27 cellular contexts compared by ENCODE assay signal in the genomic region with DNA sequence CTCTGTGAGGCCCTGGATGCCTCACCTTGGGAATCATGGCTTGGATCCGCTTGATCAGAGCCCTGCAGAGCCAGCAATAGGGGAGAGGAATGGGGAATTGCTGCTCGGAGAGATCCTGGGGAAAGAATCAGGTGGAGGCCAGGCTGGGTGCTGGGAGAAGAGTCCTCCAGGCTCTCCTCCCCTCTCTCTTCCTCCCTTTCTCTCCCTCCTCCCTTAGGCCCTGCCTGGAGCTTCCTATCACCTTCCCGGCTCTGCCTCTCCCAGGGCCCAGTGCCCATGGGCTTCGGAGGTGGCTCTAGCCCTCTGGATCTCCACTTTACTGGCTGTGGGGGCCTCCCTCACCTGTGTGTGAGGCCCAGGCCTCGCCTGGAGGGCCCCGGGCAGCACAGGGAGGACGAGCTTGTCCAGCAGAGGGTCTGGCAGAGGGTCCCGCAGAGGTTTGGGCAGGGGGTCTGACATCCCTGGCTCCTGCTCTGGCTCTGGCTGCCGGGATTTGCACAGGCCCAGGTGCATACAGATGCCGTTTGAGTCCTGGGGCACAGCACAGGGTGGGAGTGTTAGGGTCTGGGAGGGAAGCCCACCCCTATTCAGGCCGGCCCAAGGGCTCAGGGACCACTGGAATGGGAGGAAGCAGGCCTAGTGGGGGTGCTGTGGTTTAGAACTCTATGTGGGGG. TPM values are rescaled to one million over a fixed set of nuclear protein-coding genes. Genes with fewer than 3 reads are reported as not detected.
DNase-seq lines count a peak whose midpoint lies in the region; ATAC-seq, FAIRE-seq and TF ChIP-seq lines count a peak whose summit lies in the region.
"Had no signal": no experiment of that assay in that cellular context is flagged by ENCODE, and none has a peak within 500 bp of the region (broad histone marks: within the 10 kb centered on the region; RNA-seq: fewer than 3 reads in every experiment).

No MANE protein-coding gene starts in this region.

- no peak overlapping the region for H3K56ac ChIP-seq in H1 (replicated peaks; ENCODE audit: insufficient read length, low read depth, low read length)

- peaks cover 3 to 6% of the 10 kb centered on the region in 2 experiments for H4K20me1 ChIP-seq in H1 (replicated peaks in 1 of 2; ENCODE audit: control insufficient read depth in 1 of 2, insufficient read depth in 2 of 2, low read length in 2 of 2)

- H3K9me3 ChIP-seq in H1 (ENCODE audit: insufficient read depth in 2 of 2, low read depth in 1 of 2, low read length in 1 of 2), result no peaks in the 10 kb centered on the region
- H3K9me3 ChIP-seq in sigmoid colon, result no peaks in the 10 kb centered on the region
- H3K9me3 ChIP-seq: BLaER1 treated with 17β-estradiol and CSF1 and Interleukin-3, amounts not matched to agents 10 nM and 100 nM; Caco-2; Peyer's patch had no signal

- no peak overlapping the region for H2AK5ac ChIP-seq in H1 (ENCODE audit: low read depth, low read length)

- no peak overlapping the region for H4K5ac ChIP-seq in H1 (ENCODE audit: insufficient read length, low read depth, low read length)

- no peak for TF ChIP-seq RAD21 in H1 (IDR thresholded peaks at IDR 0.05 in 1 of 2, conservative IDR thresholded peaks at IDR 0.05 in 1 of 2; ENCODE audit: low read depth in 2 of 2, low read length in 2 of 2)

- no peaks in the 10 kb centered on the region; a peak in 1 of 8 replicates for H3K36me3 ChIP-seq in H1 (ENCODE audit: control insufficient read depth in 2 of 4, insufficient read depth in 4 of 4, low read length in 3 of 4)
- H3K36me3 ChIP-seq in sigmoid colon, result peaks cover 0 to 3% (median 0%) of the 10 kb centered on the region in 4 donors
- H3K36me3 ChIP-seq: Peyer's patch had no signal

- no peak overlapping the region for H4K91ac ChIP-seq in H1 (replicated peaks; ENCODE audit: insufficient read length, low read length)

- H3K27me3 ChIP-seq in H1 (replicated peaks in 1 of 4; ENCODE audit: control insufficient read depth in 3 of 4, extremely low read depth in 1 of 4, insufficient read depth in 3 of 4, low read length in 3 of 4) (no peaks in the 10 kb centered on the region), sigmoid colon (no peaks in the 10 kb centered on the region)
- H3K27me3 ChIP-seq: BLaER1 treated with 17β-estradiol and CSF1 and Interleukin-3, amounts not matched to agents 10 nM and 100 nM; Peyer's patch had no signal

- H2BK15ac ChIP-seq in H1 (ENCODE audit: low read length), result no peak overlapping the region

- H3K4me1 ChIP-seq in H1 (replicated peaks in 1 of 4; ENCODE audit: control insufficient read depth in 3 of 4, insufficient read depth in 4 of 4, low read length in 3 of 4) (peaks cover 0 to 3% (median under 1%) of the 10 kb centered on the region in 4 experiments; a peak in 2 of 7 replicates), sigmoid colon (peaks cover 0 to 3% (median 0%) of the 10 kb centered on the region in 4 donors)
- H3K4me1 ChIP-seq: Caco-2, Peyer's patch had no signal

- peaks cover 4% of the 10 kb centered on the region; the same call in 1 of the 2 replicates for H3K23me2 ChIP-seq in H1 (ENCODE audit: low read depth, low read length)

- no peak overlapping the region for H3K4me3 ChIP-seq in H1 (ENCODE audit: extremely low read depth in 1 of 4, insufficient read depth in 2 of 4, low read depth in 3 of 4, low read length in 4 of 4)
- no peak overlapping the region for H3K4me3 ChIP-seq in sigmoid colon
- H3K4me3 ChIP-seq: BLaER1 treated with 17β-estradiol and CSF1 and Interleukin-3, amounts not matched to agents 10 nM and 100 nM; GM12878; Peyer's patch had no signal

- TF ChIP-seq EP300 in H1 (IDR thresholded peaks at IDR 0.05; ENCODE audit: borderline replicate concordance in 1 of 2, low read depth in 2 of 2, low read length in 2 of 2), result no peak
- TF ChIP-seq EP300 in sigmoid colon (IDR thresholded peaks at IDR 0.05), result no peak

- no peak for ATAC-seq in activated naive CD4-positive, alpha-beta T cell treated with anti-CD3 and anti-CD28 coated beads, Interleukin-2, amount 50 U/mL, for 72 hours
- ATAC-seq in HG03565 (IDR thresholded peaks at IDR 0.05; ENCODE audit: unreplicated experiment), result no peak
- ATAC-seq: GM12878, HCT116 had no signal

- peak overlapping the region; percentile 17 to 68 for H3K27ac Mint-ChIP-seq in activated naive CD4-positive, alpha-beta T cell treated with anti-CD3 and anti-CD28 coated beads, Interleukin-2, amount 50 U/mL, for 72 hours
- H3K27ac Mint-ChIP-seq in activated naive CD4-positive, alpha-beta T cell treated with anti-CD3 and anti-CD28 coated beads for 36 hours, result no peak overlapping the region
- H3K27ac Mint-ChIP-seq in immature natural killer cell, result no peak overlapping the region
- H3K27ac Mint-ChIP-seq in activated T-helper 2 cell treated with anti-CD3 and anti-CD28 coated beads, Interferon-gamma antibody, Interleukin-2, Interleukin-4, amounts not matched to agents 10 μg/mL and 5 μg/mL and 100 μg/mL, durations not matched to agents 14 hours and 24 hours and 36 hours, result no peak overlapping the region
- H3K27ac Mint-ChIP-seq: CD4-positive, alpha-beta memory T cell had no signal

- no peak overlapping the region for H2BK12ac ChIP-seq in H1 (ENCODE audit: low read depth, low read length)

- TF ChIP-seq CTCF in H1 (IDR thresholded peaks at IDR 0.05; ENCODE audit: control extremely low read depth in 1 of 3, insufficient read depth in 1 of 3, low read depth in 1 of 3, low read length in 3 of 3) (no peak), sigmoid colon (IDR thresholded peaks at IDR 0.05) (no peak)

- DNase-seq in activated naive CD4-positive, alpha-beta T cell treated with anti-CD3 and anti-CD28 coated beads, Interleukin-2, amount 50 U/mL, for 72 hours (ENCODE audit: low spot score in 2 of 2), result no peak
- DNase-seq in activated naive CD4-positive, alpha-beta T cell treated with anti-CD3 and anti-CD28 coated beads for 36 hours, result no peak
- DNase-seq in H1 (ENCODE audit: low read depth in 1 of 2, low spot score in 2 of 2), result no peak
- DNase-seq in mesenteric fat pad (ENCODE audit: low spot score), result peak; percentile 75
- peak; percentile 42 for DNase-seq in sigmoid colon
- DNase-seq in immature natural killer cell, result no peak
- no peak for DNase-seq in activated T-helper 2 cell treated with anti-CD3 and anti-CD28 coated beads, Interferon-gamma antibody, Interleukin-2, Interleukin-4, amounts not matched to agents 10 μg/mL and 5 μg/mL and 100 μg/mL, durations not matched to agents 14 hours and 24 hours and 36 hours (ENCODE audit: low spot score)
- DNase-seq: ACHN; CD4-positive, alpha-beta memory T cell; DMS 273 treated with DMSO at 0.1 percent for 48 hours; DND-41; Karpas-422; MV-4-11; NCI-H1694; NCI-H2081; NCI-H2171; NCI-H345; NCI-H524; NCI-H82 had no signal

- H3K4me1 Mint-ChIP-seq in activated naive CD4-positive, alpha-beta T cell treated with anti-CD3 and anti-CD28 coated beads for 36 hours (ENCODE audit: low read depth), result no peaks in the 10 kb centered on the region
- no peaks in the 10 kb centered on the region for H3K4me1 Mint-ChIP-seq in immature natural killer cell
- H3K4me1 Mint-ChIP-seq in activated T-helper 2 cell treated with anti-CD3 and anti-CD28 coated beads, Interferon-gamma antibody, Interleukin-2, Interleukin-4, amounts not matched to agents 10 μg/mL and 5 μg/mL and 100 μg/mL, durations not matched to agents 14 hours and 24 hours and 36 hours (ENCODE audit: low read depth), result no peaks in the 10 kb centered on the region
- H3K4me1 Mint-ChIP-seq: CD4-positive, alpha-beta memory T cell had no signal

- H3K23ac ChIP-seq in H1 (ENCODE audit: insufficient read length), result no peak overlapping the region

- H3K27me3 Mint-ChIP-seq in activated naive CD4-positive, alpha-beta T cell treated with anti-CD3 and anti-CD28 coated beads for 36 hours (ENCODE audit: low read depth), result no peaks in the 10 kb centered on the region
- peaks cover 0 to 5% (median 1%) of the 10 kb centered on the region in 3 donors for H3K27me3 Mint-ChIP-seq in immature natural killer cell (ENCODE audit: low read depth in 3 of 3)
- peaks cover 3% of the 10 kb centered on the region for H3K27me3 Mint-ChIP-seq in activated T-helper 2 cell treated with anti-CD3 and anti-CD28 coated beads, Interferon-gamma antibody, Interleukin-2, Interleukin-4, amounts not matched to agents 10 μg/mL and 5 μg/mL and 100 μg/mL, durations not matched to agents 14 hours and 24 hours and 36 hours (ENCODE audit: low read depth)
- H3K27me3 Mint-ChIP-seq: CD4-positive, alpha-beta memory T cell had no signal

- no peak overlapping the region; the same call in 1 of the 2 replicates for H2BK5ac ChIP-seq in H1 (ENCODE audit: low read depth, low read length)

- H2BK120ac ChIP-seq in H1 (replicated peaks; ENCODE audit: low read depth, low read length), result no peak overlapping the region

- no peak overlapping the region for H2AFZ ChIP-seq in H1 (ENCODE audit: low read length)

- no peak overlapping the region for H3K14ac ChIP-seq in H1 (ENCODE audit: insufficient read length)

- POLR2A ChIA-PET in H1 (lab: Charles Lee; ENCODE audit: partially characterized antibody), result interaction anchor here (2.0 to 2.2 kb wide), 2 partner anchors 8 to 12 kb away, joined by 5 to 8 read pairs; no protein-coding TSS in a partner anchor

- CTCF ChIA-PET in activated naive CD4-positive, alpha-beta T cell treated with anti-CD3 and anti-CD28 coated beads for 36 hours (lab: Charles Lee), result interaction anchor here (0.8 to 1.0 kb wide), 2 partner anchors 44 to 246 kb away, joined by 3 read pairs; no protein-coding TSS in a partner anchor
- CTCF ChIA-PET in H1 (lab: Charles Lee; ENCODE audit: partially characterized antibody), result interaction anchor here (0.7 to 2.5 kb wide), 8 partner anchors 11 to 62 kb away, joined by 3 to 13 read pairs (median 4); no protein-coding TSS in a partner anchor

- H3K79me1 ChIP-seq in H1 (ENCODE audit: low read depth, low read length), result no peaks in the 10 kb centered on the region; the same call in 1 of the 2 replicates

- H3K4ac ChIP-seq in H1 (replicated peaks; ENCODE audit: insufficient read length, low read depth, low read length), result no peak overlapping the region

- H3K36me3 Mint-ChIP-seq in activated naive CD4-positive, alpha-beta T cell treated with anti-CD3 and anti-CD28 coated beads, Interleukin-2, amount 50 U/mL, for 72 hours, result no peaks in the 10 kb centered on the region
- no peaks in the 10 kb centered on the region for H3K36me3 Mint-ChIP-seq in activated naive CD4-positive, alpha-beta T cell treated with anti-CD3 and anti-CD28 coated beads for 36 hours (ENCODE audit: low read depth)
- no peaks in the 10 kb centered on the region for H3K36me3 Mint-ChIP-seq in immature natural killer cell
- H3K36me3 Mint-ChIP-seq in activated T-helper 2 cell treated with anti-CD3 and anti-CD28 coated beads, Interferon-gamma antibody, Interleukin-2, Interleukin-4, amounts not matched to agents 10 μg/mL and 5 μg/mL and 100 μg/mL, durations not matched to agents 14 hours and 24 hours and 36 hours (ENCODE audit: low read depth), result no peaks in the 10 kb centered on the region
- H3K36me3 Mint-ChIP-seq: CD4-positive, alpha-beta memory T cell had no signal

- no peak overlapping the region for H3K18ac ChIP-seq in H1 (ENCODE audit: extremely low read depth, low read length)

- FAIRE-seq in H1 (lab: Jason Lieb, UNC), result no peak
- FAIRE-seq: GM12878 had no signal

- WGBS in H1 (ENCODE audit: extremely low coverage in 1 of 2, insufficient coverage in 1 of 2, insufficient read length in 1 of 2, insufficient replicate concordance in 2 of 2, low coverage in 1 of 2, low lambda C conversion rate in 2 of 2, missing lambda C conversion rate in 1 of 2), 2 experiments, result 83% methylated on average over 10 of the region's 11 CpGs; no CpG with 5 or more reads in 1 of the 2 experiments
- WGBS in sigmoid colon, 2 donors, result 87 to 88% methylated on average over 11 of the region's 11 CpGs

- H3K9ac ChIP-seq in H1 (replicated peaks in 1 of 4; ENCODE audit: extremely low read depth in 1 of 4, low read depth in 3 of 4, low read length in 3 of 4), result no peak overlapping the region
- H3K9ac ChIP-seq: BLaER1 treated with 17β-estradiol and CSF1 and Interleukin-3, amounts not matched to agents 10 nM and 100 nM had no signal

- H2BK20ac ChIP-seq in H1 (ENCODE audit: low read length), result no peak overlapping the region

- H3K9me3 Mint-ChIP-seq in activated naive CD4-positive, alpha-beta T cell treated with anti-CD3 and anti-CD28 coated beads, Interleukin-2, amount 50 U/mL, for 72 hours, result no peaks in the 10 kb centered on the region
- no peaks in the 10 kb centered on the region for H3K9me3 Mint-ChIP-seq in activated naive CD4-positive, alpha-beta T cell treated with anti-CD3 and anti-CD28 coated beads for 36 hours
- H3K9me3 Mint-ChIP-seq in immature natural killer cell, result no peaks in the 10 kb centered on the region
- H3K9me3 Mint-ChIP-seq in activated T-helper 2 cell treated with anti-CD3 and anti-CD28 coated beads, Interferon-gamma antibody, Interleukin-2, Interleukin-4, amounts not matched to agents 10 μg/mL and 5 μg/mL and 100 μg/mL, durations not matched to agents 14 hours and 24 hours and 36 hours, result no peaks in the 10 kb centered on the region
- H3K9me3 Mint-ChIP-seq: CD4-positive, alpha-beta memory T cell had no signal

- H3K4me3 Mint-ChIP-seq in activated naive CD4-positive, alpha-beta T cell treated with anti-CD3 and anti-CD28 coated beads for 36 hours, result no peak overlapping the region
- no peak overlapping the region for H3K4me3 Mint-ChIP-seq in immature natural killer cell
- no peak overlapping the region for H3K4me3 Mint-ChIP-seq in activated T-helper 2 cell treated with anti-CD3 and anti-CD28 coated beads, Interferon-gamma antibody, Interleukin-2, Interleukin-4, amounts not matched to agents 10 μg/mL and 5 μg/mL and 100 μg/mL, durations not matched to agents 14 hours and 24 hours and 36 hours (ENCODE audit: low read depth)
- H3K4me3 Mint-ChIP-seq: CD4-positive, alpha-beta memory T cell had no signal

- H3K4me2 ChIP-seq in H1 (ENCODE audit: insufficient read depth in 1 of 2, low read depth in 2 of 2, low read length in 2 of 2), result no peak overlapping the region

- H3K27ac ChIP-seq in H1 (ENCODE audit: low read depth, low read length) (no peak overlapping the region), sigmoid colon (no peak overlapping the region)
- H3K27ac ChIP-seq: 22Rv1; BLaER1 treated with 17β-estradiol and CSF1 and Interleukin-3, amounts not matched to agents 10 nM and 100 nM; Peyer's patch had no signal

- no peaks in the 10 kb centered on the region for H3K79me2 ChIP-seq in H1 (ENCODE audit: control insufficient read depth in 1 of 2, insufficient read depth in 2 of 2, low read length in 2 of 2)

- TF ChIP-seq POLR2A in H1 (IDR thresholded peaks at IDR 0.05; ENCODE audit: control extremely low read depth in 1 of 2, low read depth in 2 of 2, low read length in 2 of 2), result no peak
- TF ChIP-seq POLR2A in sigmoid colon (IDR thresholded peaks at IDR 0.05), result no peak

- intact Hi-C loops in activated naive CD4-positive, alpha-beta T cell treated with anti-CD3 and anti-CD28 coated beads for 36 hours (cut with micrococcal nuclease), result no loop called here
- intact Hi-C loops in sigmoid colon (cut with DNase I), result no loop called here
- intact Hi-C loops in activated T-helper 2 cell treated with anti-CD3 and anti-CD28 coated beads, Interferon-gamma antibody, Interleukin-2, Interleukin-4, amounts not matched to agents 10 μg/mL and 5 μg/mL and 100 μg/mL, durations not matched to agents 14 hours and 24 hours and 36 hours (cut with micrococcal nuclease), result no loop called here

- H4K8ac ChIP-seq in H1 (ENCODE audit: extremely low read depth, insufficient read depth, low read length), result peak overlapping the region; percentile 41

RNA-seq across cellular contexts. Expression of a gene that starts 2.6 kb away (rescaled TPM):
- total RNA-seq in activated naive CD4-positive, alpha-beta T cell treated with anti-CD3 and anti-CD28 coated beads, Interleukin-2, amount 50 U/mL, for 72 hours, result not detected
- not detected for total RNA-seq in activated naive CD4-positive, alpha-beta T cell treated with anti-CD3 and anti-CD28 coated beads for 36 hours
- total RNA-seq in H1 (2021; fragmentation: NEBNext Ultra II Directional; extraction: Animal tissue kit (Norgen Biotek cat#: 25700)), result not detected in 2 replicates
- not detected in 2 replicates for polyA plus RNA-seq in H1 (2011; rRNA removed)
- polyA plus RNA-seq in H1 (2011; cell fraction: cytosol; rRNA removed), result not detected
- not detected for polyA plus RNA-seq in H1 (2011; cell fraction: nucleus; rRNA removed)
- polyA plus RNA-seq in H1 (2012, experiment 1 of 2), result 0.05 to 0.07 TPM (median 0.05 TPM) in 3 of 4 replicates, not detected in the other
- not detected for polyA plus RNA-seq in H1 (2012, experiment 2 of 2)
- polyA plus RNA-seq in H1 (2013, experiment 1 of 2), result not detected
- not detected for polyA plus RNA-seq in H1 (2013, experiment 2 of 2)
- not detected in 2 replicates for polyA minus RNA-seq in H1 (2011; rRNA and poly(A)+ RNA removed)
- polyA minus RNA-seq in H1 (2011; cell fraction: cytosol; rRNA and poly(A)+ RNA removed), result not detected
- polyA minus RNA-seq in H1 (2011; cell fraction: nucleus; rRNA and poly(A)+ RNA removed), result not detected
- total RNA-seq in mesenteric fat pad, result not detected
- not detected for total RNA-seq in sigmoid colon
- 10 to 100 TPM in 1 of 3 donors, under 1 TPM in 1, not detected in 1; 0.57 to 23.4 TPM for polyA plus RNA-seq in sigmoid colon
- polyA plus RNA-seq in immature natural killer cell, result not detected
- total RNA-seq in activated T-helper 2 cell treated with anti-CD3 and anti-CD28 coated beads, Interferon-gamma antibody, Interleukin-2, Interleukin-4, amounts not matched to agents 10 μg/mL and 5 μg/mL and 100 μg/mL, durations not matched to agents 14 hours and 24 hours and 36 hours, result not detected in 2 replicates
- total RNA-seq: Caco-2; CD4-positive, alpha-beta memory T cell; M059J had no signal
- polyA plus RNA-seq: CD4-positive, alpha-beta memory T cell had no signal

RNA-seq across cellular contexts. Expression of a gene that starts 28.8 kb away (rescaled TPM):
- total RNA-seq in activated naive CD4-positive, alpha-beta T cell treated with anti-CD3 and anti-CD28 coated beads, Interleukin-2, amount 50 U/mL, for 72 hours, result 10 to 100 TPM; 24.0 to 31.8 TPM
- 1 to 10 TPM; 2.6 to 3.2 TPM for total RNA-seq in activated naive CD4-positive, alpha-beta T cell treated with anti-CD3 and anti-CD28 coated beads for 36 hours
- total RNA-seq in H1 (2021; fragmentation: NEBNext Ultra II Directional; extraction: Animal tissue kit (Norgen Biotek cat#: 25700)), result not detected in 2 replicates
- 0.03 TPM in 1 of 2 replicates, not detected in the other for polyA plus RNA-seq in H1 (2011; rRNA removed)
- 0.19 TPM for polyA plus RNA-seq in H1 (2011; cell fraction: cytosol; rRNA removed)
- polyA plus RNA-seq in H1 (2011; cell fraction: nucleus; rRNA removed), result 0.23 TPM
- 0.31 to 0.36 TPM in 2 of 4 replicates, not detected in the others for polyA plus RNA-seq in H1 (2012, experiment 1 of 2)
- polyA plus RNA-seq in H1 (2012, experiment 2 of 2), result not detected
- not detected for polyA plus RNA-seq in H1 (2013, experiment 1 of 2)
- polyA plus RNA-seq in H1 (2013, experiment 2 of 2), result not detected
- polyA minus RNA-seq in H1 (2011; rRNA and poly(A)+ RNA removed), result not detected in 2 replicates
- not detected for polyA minus RNA-seq in H1 (2011; cell fraction: cytosol; rRNA and poly(A)+ RNA removed)
- not detected for polyA minus RNA-seq in H1 (2011; cell fraction: nucleus; rRNA and poly(A)+ RNA removed)
- total RNA-seq in mesenteric fat pad, result 3.7 TPM
- total RNA-seq in sigmoid colon, result 1 to 10 TPM in 1 of 4 donors, not detected in 3; 1.6 TPM
- 10 to 100 TPM in 1 of 3 donors, 1 to 10 TPM in 2; 2.4 to 13.9 (median 4.2) TPM for polyA plus RNA-seq in sigmoid colon
- polyA plus RNA-seq in immature natural killer cell, result over 10,000 TPM; 13,165 to 20,506 (median 19,340) TPM
- total RNA-seq in activated T-helper 2 cell treated with anti-CD3 and anti-CD28 coated beads, Interferon-gamma antibody, Interleukin-2, Interleukin-4, amounts not matched to agents 10 μg/mL and 5 μg/mL and 100 μg/mL, durations not matched to agents 14 hours and 24 hours and 36 hours, result 21.9 and 23.5 TPM in 2 replicates
- total RNA-seq: Caco-2, M059J had no signal

RNA-seq across cellular contexts. Expression of a gene that starts 49.4 kb away (rescaled TPM):
- total RNA-seq in activated naive CD4-positive, alpha-beta T cell treated with anti-CD3 and anti-CD28 coated beads, Interleukin-2, amount 50 U/mL, for 72 hours, result 100 to 1,000 TPM in 1 of 2 donors, 10 to 100 TPM in 1; 70.7 to 105 TPM
- 10 to 100 TPM; 92.3 to 94.6 TPM for total RNA-seq in activated naive CD4-positive, alpha-beta T cell treated with anti-CD3 and anti-CD28 coated beads for 36 hours
- 86.2 and 90.4 TPM in 2 replicates for total RNA-seq in H1 (2021; fragmentation: NEBNext Ultra II Directional; extraction: Animal tissue kit (Norgen Biotek cat#: 25700))
- 76.3 and 81.5 TPM in 2 replicates for polyA plus RNA-seq in H1 (2011; rRNA removed)
- polyA plus RNA-seq in H1 (2011; cell fraction: cytosol; rRNA removed), result 86.9 TPM
- polyA plus RNA-seq in H1 (2011; cell fraction: nucleus; rRNA removed), result 92.2 TPM
- 85.0 to 100.0 TPM (median 91.1 TPM) in 4 replicates for polyA plus RNA-seq in H1 (2012, experiment 1 of 2)
- polyA plus RNA-seq in H1 (2012, experiment 2 of 2), result 68.2 TPM
- polyA plus RNA-seq in H1 (2013, experiment 1 of 2), result 70.1 TPM
- polyA plus RNA-seq in H1 (2013, experiment 2 of 2), result 70.8 TPM
- 111 and 121 TPM in 2 replicates for polyA minus RNA-seq in H1 (2011; rRNA and poly(A)+ RNA removed)
- polyA minus RNA-seq in H1 (2011; cell fraction: cytosol; rRNA and poly(A)+ RNA removed), result 43.4 TPM
- polyA minus RNA-seq in H1 (2011; cell fraction: nucleus; rRNA and poly(A)+ RNA removed), result 78.2 TPM
- 37.1 TPM for total RNA-seq in mesenteric fat pad
- 100 to 1,000 TPM in 1 of 4 donors, 10 to 100 TPM in 3; 56.4 to 136 (median 72.0) TPM for total RNA-seq in sigmoid colon
- 10 to 100 TPM; 39.9 to 49.2 (median 41.4) TPM for polyA plus RNA-seq in sigmoid colon
- 10 to 100 TPM; 65.5 to 93.8 (median 68.2) TPM for polyA plus RNA-seq in immature natural killer cell
- 84.1 and 90.1 TPM in 2 replicates for total RNA-seq in activated T-helper 2 cell treated with anti-CD3 and anti-CD28 coated beads, Interferon-gamma antibody, Interleukin-2, Interleukin-4, amounts not matched to agents 10 μg/mL and 5 μg/mL and 100 μg/mL, durations not matched to agents 14 hours and 24 hours and 36 hours

RNA-seq across cellular contexts. Expression of a gene that starts 53.5 kb away (rescaled TPM):
- total RNA-seq in activated naive CD4-positive, alpha-beta T cell treated with anti-CD3 and anti-CD28 coated beads, Interleukin-2, amount 50 U/mL, for 72 hours, result 10 to 100 TPM; 28.8 to 38.9 TPM
- 10 to 100 TPM; 29.3 to 31.0 TPM for total RNA-seq in activated naive CD4-positive, alpha-beta T cell treated with anti-CD3 and anti-CD28 coated beads for 36 hours
- total RNA-seq in H1 (2021; fragmentation: NEBNext Ultra II Directional; extraction: Animal tissue kit (Norgen Biotek cat#: 25700)), result 40.9 and 46.3 TPM in 2 replicates
- polyA plus RNA-seq in H1 (2011; rRNA removed), result 47.2 and 49.4 TPM in 2 replicates
- polyA plus RNA-seq in H1 (2011; cell fraction: cytosol; rRNA removed), result 46.6 TPM
- polyA plus RNA-seq in H1 (2011; cell fraction: nucleus; rRNA removed), result 55.1 TPM
- 33.5 to 45.1 TPM (median 40.7 TPM) in 4 replicates for polyA plus RNA-seq in H1 (2012, experiment 1 of 2)
- polyA plus RNA-seq in H1 (2012, experiment 2 of 2), result 27.8 TPM
- 58.4 TPM for polyA plus RNA-seq in H1 (2013, experiment 1 of 2)
- polyA plus RNA-seq in H1 (2013, experiment 2 of 2), result 57.9 TPM
- 57.6 and 59.6 TPM in 2 replicates for polyA minus RNA-seq in H1 (2011; rRNA and poly(A)+ RNA removed)
- 30.2 TPM for polyA minus RNA-seq in H1 (2011; cell fraction: cytosol; rRNA and poly(A)+ RNA removed)
- 34.8 TPM for polyA minus RNA-seq in H1 (2011; cell fraction: nucleus; rRNA and poly(A)+ RNA removed)
- total RNA-seq in mesenteric fat pad, result 26.3 TPM
- total RNA-seq in sigmoid colon, result 10 to 100 TPM; 10.6 to 13.0 (median 12.8) TPM
- polyA plus RNA-seq in sigmoid colon, result 10 to 100 TPM; 18.6 to 23.0 (median 21.3) TPM
- 10 to 100 TPM; 11.5 to 27.9 (median 25.1) TPM for polyA plus RNA-seq in immature natural killer cell
- total RNA-seq in activated T-helper 2 cell treated with anti-CD3 and anti-CD28 coated beads, Interferon-gamma antibody, Interleukin-2, Interleukin-4, amounts not matched to agents 10 μg/mL and 5 μg/mL and 100 μg/mL, durations not matched to agents 14 hours and 24 hours and 36 hours, result 34.7 and 35.6 TPM in 2 replicates

Comparison
In these comparisons a context has a peak if more than half of its experiments do, and no peak if none do; other contexts are left out.
1. H3K27ac Mint-ChIP-seq: peak in activated naive CD4-positive, alpha-beta T cell treated with anti-CD3 and anti-CD28 coated beads, Interleukin-2, amount 50 U/mL, for 72 hours (2 of 2); none in activated naive CD4-positive, alpha-beta T cell treated with anti-CD3 and anti-CD28 coated beads for 36 hours (single experiment), immature natural killer cell (0 of 6) and activated T-helper 2 cell treated with anti-CD3 and anti-CD28 coated beads, Interferon-gamma antibody, Interleukin-2, Interleukin-4, amounts not matched to agents 10 μg/mL and 5 μg/mL and 100 μg/mL, durations not matched to agents 14 hours and 24 hours and 36 hours (single experiment).
2. DNase-seq: peak in mesenteric fat pad (single experiment) and sigmoid colon (single experiment); none in activated naive CD4-positive, alpha-beta T cell treated with anti-CD3 and anti-CD28 coated beads, Interleukin-2, amount 50 U/mL, for 72 hours (0 of 2), activated naive CD4-positive, alpha-beta T cell treated with anti-CD3 and anti-CD28 coated beads for 36 hours (single experiment), H1 (0 of 2), immature natural killer cell (0 of 3) and activated T-helper 2 cell treated with anti-CD3 and anti-CD28 coated beads, Interferon-gamma antibody, Interleukin-2, Interleukin-4, amounts not matched to agents 10 μg/mL and 5 μg/mL and 100 μg/mL, durations not matched to agents 14 hours and 24 hours and 36 hours (single experiment).